In genomic region chr20:41693136-41693979, GRCh38 we compare ENCODE assay signal across 8 cellular contexts.
DNase-seq lines count a peak whose midpoint lies in the region; ATAC-seq and TF ChIP-seq lines count a peak whose summit lies in the region.

No MANE protein-coding gene starts in this region.

- H3K4me2 ChIP-seq in Karpas-422 (ENCODE audit: low read depth, low read length, poor library complexity, severe bottlenecking), result peak overlapping the region; percentile 78

- H3K4me1 Mint-ChIP-seq in nephron progenitor cell, result peaks cover 7% of the 10 kb centered on the region
- peaks cover 14% of the 10 kb centered on the region for H3K4me1 Mint-ChIP-seq in stimulated activated naive CD8-positive, alpha-beta T cell treated with anti-CD3 and anti-CD28 coated beads, Interleukin-15, Interleukin-2, amounts not matched to agents 100 ng/mL and 50 ng/mL, for 24 hours (ENCODE audit: low read depth)

- H3K36me3 Mint-ChIP-seq in nephron progenitor cell (ENCODE audit: low read depth), result no peaks in the 10 kb centered on the region
- no peaks in the 10 kb centered on the region for H3K36me3 Mint-ChIP-seq in stimulated activated naive CD8-positive, alpha-beta T cell treated with anti-CD3 and anti-CD28 coated beads, Interleukin-15, Interleukin-2, amounts not matched to agents 100 ng/mL and 50 ng/mL, for 24 hours (ENCODE audit: low read depth)

- peak overlapping the region; percentile 92 for H3K4me3 Mint-ChIP-seq in nephron progenitor cell
- H3K4me3 Mint-ChIP-seq in stimulated activated naive CD8-positive, alpha-beta T cell treated with anti-CD3 and anti-CD28 coated beads, Interleukin-15, Interleukin-2, amounts not matched to agents 100 ng/mL and 50 ng/mL, for 24 hours, result peak overlapping the region; percentile 91

- no peaks in the 10 kb centered on the region for H4K20me1 ChIP-seq in Karpas-422 (ENCODE audit: insufficient read depth, low read depth, low read length)

- H3K79me2 ChIP-seq in Karpas-422 (ENCODE audit: low read length), result no peaks in the 10 kb centered on the region

- H3K9me2 ChIP-seq in Karpas-422 (replicated peaks; ENCODE audit: insufficient read depth, low read length), result no peaks in the 10 kb centered on the region

- H3K4me1 ChIP-seq in Karpas-422 (ENCODE audit: low read length), result peaks cover 18% of the 10 kb centered on the region

- peak overlapping the region; percentile 78 for H3K27ac Mint-ChIP-seq in nephron progenitor cell
- H3K27ac Mint-ChIP-seq in stimulated activated naive CD8-positive, alpha-beta T cell treated with anti-CD3 and anti-CD28 coated beads, Interleukin-15, Interleukin-2, amounts not matched to agents 100 ng/mL and 50 ng/mL, for 24 hours, result peak overlapping the region; percentile 95

- peak overlapping the region; percentile 97 for H2AFZ ChIP-seq in Karpas-422 (ENCODE audit: low read length)

- ATAC-seq in GM21825 (IDR thresholded peaks at IDR 0.05; ENCODE audit: unreplicated experiment), result peak; percentile 83

- peak overlapping the region; percentile 51 for H3K27ac ChIP-seq in Karpas-422 (ENCODE audit: low read length)

- peaks cover 27% of the 10 kb centered on the region for H3K27me3 Mint-ChIP-seq in nephron progenitor cell (ENCODE audit: low read depth, poor library complexity)
- no peaks in the 10 kb centered on the region for H3K27me3 Mint-ChIP-seq in stimulated activated naive CD8-positive, alpha-beta T cell treated with anti-CD3 and anti-CD28 coated beads, Interleukin-15, Interleukin-2, amounts not matched to agents 100 ng/mL and 50 ng/mL, for 24 hours

- H3K9me3 Mint-ChIP-seq in nephron progenitor cell, result no peaks in the 10 kb centered on the region
- no peaks in the 10 kb centered on the region for H3K9me3 Mint-ChIP-seq in stimulated activated naive CD8-positive, alpha-beta T cell treated with anti-CD3 and anti-CD28 coated beads, Interleukin-15, Interleukin-2, amounts not matched to agents 100 ng/mL and 50 ng/mL, for 24 hours

- no peaks in the 10 kb centered on the region for H3K27me3 ChIP-seq in Karpas-422 (ENCODE audit: low read length)

- DNase-seq in Daoy (ENCODE audit: low read depth) (peak; percentile 86), Karpas-422 (peak; percentile 96), RPMI7951 (ENCODE audit: low read depth) (peak; percentile 92), fibroblast of villous mesenchyme (ENCODE audit: low read depth) (peak; percentile 87), nephron progenitor cell (peak; percentile 74)
- DNase-seq in activated T-helper 9 cell treated with anti-CD3 and anti-CD28 coated beads, Interleukin-2, amount 50 U/mL, for 16 hours (ENCODE audit: low read depth), result peak; percentile 62

- peak overlapping the region; percentile 88 for H3K9ac ChIP-seq in Karpas-422 (ENCODE audit: low read length)

- H3K36me3 ChIP-seq in Karpas-422 (ENCODE audit: insufficient read depth, low read length), result no peaks in the 10 kb centered on the region

- peak; percentile 57 for TF ChIP-seq CTCF in fibroblast of villous mesenchyme (IDR thresholded peaks at IDR 0.05; ENCODE audit: insufficient read depth, low read depth, low read length)
- peak; percentile 24 for TF ChIP-seq CTCF in nephron progenitor cell (IDR thresholded peaks at IDR 0.05)

- peak overlapping the region; percentile 88 for H3K4me3 ChIP-seq in Karpas-422 (ENCODE audit: low read length)
- peak overlapping the region; percentile 83 for H3K4me3 ChIP-seq in fibroblast of villous mesenchyme (ENCODE audit: low read depth, low read length)

- no peaks in the 10 kb centered on the region for H3K9me3 ChIP-seq in Karpas-422 (ENCODE audit: low read length)

Comparison
In these comparisons a context has a peak if more than half of its experiments do, and no peak if none do; other contexts are left out.
1. Peak in every context shown above with its lines: DNase-seq, ATAC-seq, H3K4me3 ChIP-seq and H3K27ac ChIP-seq.